1 cellular context compared by ENCODE assay signal in genomic region chr12:32298917-32299316, GRCh38.
TF ChIP-seq lines count a peak whose summit lies in the region.

No MANE protein-coding gene starts in this region.

TF ChIP-seq in WTC11, 78 proteins besides CTCF, POLR2A, EP300 and RAD21:
- no peak for TF ChIP-seq ZNF281 (CRISPR knock-in tag; IDR thresholded peaks at IDR 0.05)
- TF ChIP-seq ATF1 (CRISPR knock-in tag; IDR thresholded peaks at IDR 0.05) = no peak
- TF ChIP-seq ZNF263 (CRISPR knock-in tag; IDR thresholded peaks at IDR 0.05; ENCODE audit: low read depth) = no peak
- TF ChIP-seq, protein P1, sequence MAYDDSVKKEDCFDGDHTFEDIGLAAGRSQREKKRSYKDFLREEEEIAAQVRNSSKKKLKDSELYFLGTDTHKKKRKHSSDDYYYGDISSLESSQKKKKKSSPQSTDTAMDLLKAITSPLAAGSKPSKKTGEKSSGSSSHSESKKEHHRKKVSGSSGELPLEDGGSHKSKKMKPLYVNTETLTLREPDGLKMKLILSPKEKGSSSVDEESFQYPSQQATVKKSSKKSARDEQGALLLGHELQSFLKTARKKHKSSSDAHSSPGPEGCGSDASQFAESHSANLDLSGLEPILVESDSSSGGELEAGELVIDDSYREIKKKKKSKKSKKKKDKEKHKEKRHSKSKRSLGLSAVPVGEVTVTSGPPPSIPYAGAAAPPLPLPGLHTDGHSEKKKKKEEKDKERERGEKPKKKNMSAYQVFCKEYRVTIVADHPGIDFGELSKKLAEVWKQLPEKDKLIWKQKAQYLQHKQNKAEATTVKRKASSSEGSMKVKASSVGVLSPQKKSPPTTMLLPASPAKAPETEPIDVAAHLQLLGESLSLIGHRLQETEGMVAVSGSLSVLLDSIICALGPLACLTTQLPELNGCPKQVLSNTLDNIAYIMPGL (CRISPR knock-in tag; IDR thresholded peaks at IDR 0.05) = no peak
- TF ChIP-seq FOXP1 (CRISPR knock-in tag; IDR thresholded peaks at IDR 0.05; ENCODE audit: borderline replicate concordance) = no peak
- TF ChIP-seq PREB (CRISPR knock-in tag; IDR thresholded peaks at IDR 0.05; ENCODE audit: borderline replicate concordance) = no peak
- TF ChIP-seq ZBTB21 (CRISPR knock-in tag; IDR thresholded peaks at IDR 0.05; ENCODE audit: borderline replicate concordance) = no peak
- no peak for TF ChIP-seq CBFB (CRISPR knock-in tag; IDR thresholded peaks at IDR 0.05; ENCODE audit: low read depth)
